Comparison of ENCODE assay signal across 10 cellular contexts in genomic region chr12:100675432-100675831, GRCh38.
DNase-seq lines count a peak whose midpoint lies in the region; ATAC-seq and TF ChIP-seq lines count a peak whose summit lies in the region.
"Had no signal": no experiment of that assay in that cellular context is flagged by ENCODE, and none has a peak within 500 bp of the region (broad histone marks: within the 10 kb centered on the region; RNA-seq: fewer than 3 reads in every experiment).

No MANE protein-coding gene starts in this region.

- no peaks in the 10 kb centered on the region for H3K36me3 ChIP-seq in SJCRH30
- no peaks in the 10 kb centered on the region for H3K36me3 ChIP-seq in endodermal cell (ENCODE audit: control insufficient read depth, insufficient read depth, low read length)
- H3K36me3 ChIP-seq in upper lobe of left lung = no peaks in the 10 kb centered on the region

- TF ChIP-seq EP300 in upper lobe of left lung (IDR thresholded peaks at IDR 0.05) = no peak

- H3K9me3 ChIP-seq in SJCRH30 (replicated peaks) (no peaks in the 10 kb centered on the region), endodermal cell (ENCODE audit: control insufficient read depth, low read length) (peaks cover 9% of the 10 kb centered on the region), upper lobe of left lung (no peaks in the 10 kb centered on the region)

- H3K9ac ChIP-seq in endodermal cell (ENCODE audit: extremely low read depth, low read length, poor library complexity, severe bottlenecking) = no peak overlapping the region

- H3K9me3 Mint-ChIP-seq in type B pancreatic cell = no peaks in the 10 kb centered on the region
- H3K9me3 Mint-ChIP-seq in endodermal cell = peaks cover 5% of the 10 kb centered on the region

- H3K4me1 Mint-ChIP-seq in type B pancreatic cell (ENCODE audit: unreplicated experiment) (peaks cover 11% of the 10 kb centered on the region), endodermal cell (no peaks in the 10 kb centered on the region)

- peaks cover 9% of the 10 kb centered on the region for H3K27me3 Mint-ChIP-seq in type B pancreatic cell
- no peaks in the 10 kb centered on the region for H3K27me3 Mint-ChIP-seq in endodermal cell (ENCODE audit: insufficient read depth)

- no peak for TF ChIP-seq POLR2A in upper lobe of left lung (IDR thresholded peaks at IDR 0.05)

- H3K27ac ChIP-seq in SJCRH30 (no peak overlapping the region), endodermal cell (ENCODE audit: low read depth, low read length) (no peak overlapping the region), upper lobe of left lung (no peak overlapping the region)

- ATAC-seq in HG03342 (IDR thresholded peaks at IDR 0.05; ENCODE audit: unreplicated experiment) = no peak
- no peak for ATAC-seq in upper lobe of left lung (ENCODE audit: low FRiP score in 2 of 2)

- no peaks in the 10 kb centered on the region for H3K27me3 ChIP-seq in SJCRH30
- H3K27me3 ChIP-seq in endodermal cell (ENCODE audit: control insufficient read depth, insufficient read depth, low read length, poor library complexity, severe bottlenecking) = no peaks in the 10 kb centered on the region
- no peaks in the 10 kb centered on the region for H3K27me3 ChIP-seq in upper lobe of left lung

- H3K36me3 Mint-ChIP-seq in type B pancreatic cell (no peaks in the 10 kb centered on the region), endodermal cell (ENCODE audit: low read depth) (no peaks in the 10 kb centered on the region)

- no peak overlapping the region for H3K27ac Mint-ChIP-seq in type B pancreatic cell
- no peak overlapping the region for H3K27ac Mint-ChIP-seq in endodermal cell

- DNase-seq in AG09319 (ENCODE audit: extremely low read depth, low read depth) (peak; percentile 16), M059J (ENCODE audit: low read depth) (peak; percentile 65), SJCRH30 (peak; percentile 70 to 80), glomerular visceral epithelial cell (ENCODE audit: extremely low spot score) (peak; percentile 71), type B pancreatic cell (ENCODE audit: extremely low spot score, unreplicated experiment) (no peak), endodermal cell (no peak), upper lobe of left lung (no peak)
- DNase-seq: GDM1, mesendoderm had no signal

- H3K4me3 ChIP-seq in SJCRH30 (no peak overlapping the region), endodermal cell (ENCODE audit: low read length) (no peak overlapping the region), upper lobe of left lung (no peak overlapping the region)

- H3K4me1 ChIP-seq in SJCRH30 (peaks cover 4% of the 10 kb centered on the region; the same call in 1 of the 2 replicates), endodermal cell (ENCODE audit: control insufficient read depth, insufficient read depth, low read length) (no peaks in the 10 kb centered on the region), upper lobe of left lung (no peaks in the 10 kb centered on the region)

- 70 to 86% methylated on average over 4 of the region's 4 CpGs for WGBS in endodermal cell (ENCODE audit: insufficient coverage in 1 of 2, insufficient read length in 1 of 2), 2 experiments
- 32 to 42% methylated on average over 4 of the region's 4 CpGs for WGBS in upper lobe of left lung, 2 donors

- TF ChIP-seq CTCF in AG09319 (IDR thresholded peaks at IDR 0.05; ENCODE audit: low read depth, low read length) = no peak
- no peak for TF ChIP-seq CTCF in type B pancreatic cell (conservative IDR thresholded peaks at IDR 0.05)
- no peak for TF ChIP-seq CTCF in endodermal cell (conservative IDR thresholded peaks at IDR 0.05)
- no peak for TF ChIP-seq CTCF in upper lobe of left lung (IDR thresholded peaks at IDR 0.05)

- no peak overlapping the region for H3K4me3 Mint-ChIP-seq in type B pancreatic cell
- no peak overlapping the region for H3K4me3 Mint-ChIP-seq in endodermal cell

Comparison
In these comparisons a context has a peak if more than half of its experiments do, and no peak if none do; other contexts are left out.
1. DNase-seq: peak in AG09319 (single experiment), M059J (single experiment), SJCRH30 (2 of 2) and glomerular visceral epithelial cell (single experiment); none in type B pancreatic cell (single experiment), endodermal cell (single experiment) and upper lobe of left lung (0 of 2).